22 cellular contexts compared by ENCODE assay signal in the genomic region with DNA sequence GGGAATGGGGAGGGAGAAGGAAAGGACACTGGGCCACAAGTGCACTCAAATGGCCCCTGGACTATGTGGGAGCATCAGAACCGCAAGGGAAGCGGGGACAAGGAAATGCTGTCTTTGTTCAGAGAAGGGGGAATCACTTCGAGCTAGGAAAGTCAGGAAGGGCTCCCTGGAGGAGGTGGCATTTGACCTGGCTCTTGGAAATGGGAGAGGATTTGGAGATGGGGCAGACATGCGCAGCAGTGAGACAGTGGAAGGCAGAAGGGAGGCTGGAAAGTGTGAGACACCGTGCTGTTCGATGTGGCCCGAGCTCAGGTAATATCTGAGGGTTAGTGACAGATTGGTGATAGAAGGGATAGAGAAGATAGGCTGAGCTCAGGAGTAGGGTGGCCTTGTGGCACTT. TPM values are rescaled to one million over a fixed set of nuclear protein-coding genes. Genes with fewer than 3 reads are reported as not detected.
DNase-seq lines count a peak whose midpoint lies in the region; ATAC-seq, FAIRE-seq and TF ChIP-seq lines count a peak whose summit lies in the region.
"Had no signal": no experiment of that assay in that cellular context is flagged by ENCODE, and none has a peak within 500 bp of the region (broad histone marks: within the 10 kb centered on the region; RNA-seq: fewer than 3 reads in every experiment).

No MANE protein-coding gene starts in this region.

- H3K36me3 ChIP-seq in GM23338 (ENCODE audit: insufficient read depth) = no peaks in the 10 kb centered on the region
- H3K36me3 ChIP-seq in Panc1 (ENCODE audit: control insufficient read depth, insufficient read depth, low read length) = no peaks in the 10 kb centered on the region
- H3K36me3 ChIP-seq in bronchial epithelial cell (ENCODE audit: control insufficient read depth, insufficient read depth, low read length) = no peaks in the 10 kb centered on the region
- H3K36me3 ChIP-seq in neuronal stem cell (replicated peaks in 1 of 2; ENCODE audit: control insufficient read depth in 2 of 2, insufficient read depth in 2 of 2, low read length in 2 of 2) = no peaks in the 10 kb centered on the region
- H3K36me3 ChIP-seq in SK-N-SH (replicated peaks in 1 of 2; ENCODE audit: control insufficient read depth in 1 of 2, insufficient read depth in 2 of 2, low read length in 1 of 2) = no peaks in the 10 kb centered on the region
- H3K36me3 ChIP-seq: BLaER1, MG63 had no signal

- TF ChIP-seq CTCF in GM23338 (conservative IDR thresholded peaks at IDR 0.05; ENCODE audit: low read depth in 2 of 2) (no peak), Panc1 (IDR thresholded peaks at IDR 0.05) (no peak), bronchial epithelial cell (IDR thresholded peaks at IDR 0.05; ENCODE audit: insufficient read depth, low read length, severe bottlenecking) (no peak), coronary artery (IDR thresholded peaks at IDR 0.05) (no peak), SK-N-SH (IDR thresholded peaks at IDR 0.05) (no peak)

- no peak overlapping the region for H3K4ac ChIP-seq in neuronal stem cell (ENCODE audit: low read length)

- H3K79me1 ChIP-seq in neuronal stem cell (ENCODE audit: low read depth, low read length) = peaks cover 3% of the 10 kb centered on the region

- no peak overlapping the region for H3K23ac ChIP-seq in neuronal stem cell (ENCODE audit: low read depth, low read length, poor library complexity)

- H4K8ac ChIP-seq in neuronal stem cell (ENCODE audit: low read depth, low read length) = no peak overlapping the region

- no peak for TF ChIP-seq EP300 in SK-N-SH (IDR thresholded peaks at IDR 0.05; ENCODE audit: borderline replicate concordance in 1 of 2, low read depth in 1 of 2, low read length in 1 of 2)

- FAIRE-seq in bronchial epithelial cell (lab: Jason Lieb, UNC) = peak; percentile 52
- FAIRE-seq: GM12878 had no signal

- POLR2A ChIA-PET in Panc1 (lab: Charles Lee) (no interaction called here), SK-N-SH (lab: Yijun Ruan, JAX) (no interaction called here)

- no peak overlapping the region for H2BK15ac ChIP-seq in neuronal stem cell (ENCODE audit: low read length)

- H3K9me3 ChIP-seq in Panc1 (ENCODE audit: control insufficient read depth, insufficient read depth, low read depth, low read length) (no peaks in the 10 kb centered on the region), neuronal stem cell (replicated peaks in 1 of 2; ENCODE audit: control insufficient read depth in 2 of 2, insufficient read depth in 1 of 2, low read depth in 1 of 2, low read length in 2 of 2) (no peaks in the 10 kb centered on the region), SK-N-SH (no peaks in the 10 kb centered on the region)
- H3K9me3 ChIP-seq: BLaER1 had no signal

- peak overlapping the region; percentile 97 for H2AFZ ChIP-seq in GM23338
- H2AFZ ChIP-seq in neuronal stem cell (ENCODE audit: low read length) = no peak overlapping the region
- no peak overlapping the region for H2AFZ ChIP-seq in SK-N-SH (ENCODE audit: low read depth)

- no peak overlapping the region for H3K27ac ChIP-seq in GM23338 (ENCODE audit: low read depth)
- H3K27ac ChIP-seq in Panc1 (ENCODE audit: low read length) = peak overlapping the region; percentile 65
- no peak overlapping the region for H3K27ac ChIP-seq in neuronal stem cell (replicated peaks; ENCODE audit: low read length)
- H3K27ac ChIP-seq in coronary artery = no peak overlapping the region
- H3K27ac ChIP-seq in SK-N-SH (ENCODE audit: low read depth in 2 of 2, low read length in 1 of 2) = no peak overlapping the region
- H3K27ac ChIP-seq: BLaER1 had no signal

- H3F3A ChIP-seq in GM23338 (replicated peaks; ENCODE audit: low read depth) = no peaks in the 10 kb centered on the region
- H3F3A ChIP-seq in SK-N-SH (replicated peaks; ENCODE audit: insufficient read depth) = no peaks in the 10 kb centered on the region

- no peak for DNase-seq in GM23338 (ENCODE audit: low spot score)
- no peak for DNase-seq in Panc1 (ENCODE audit: low read depth, low spot score)
- no peak for DNase-seq in bronchial epithelial cell (ENCODE audit: low read depth)
- no peak for DNase-seq in neuronal stem cell (ENCODE audit: low spot score)
- DNase-seq in coronary artery (ENCODE audit: low spot score) = no peak
- DNase-seq in NCI-H1105 treated with DMSO at 0.1 percent for 48 hours (lab: John Stamatoyannopoulos, UW) = no peak
- no peak for DNase-seq in SK-N-SH
- DNase-seq: ACHN; CD4-positive, alpha-beta memory T cell; DND-41; GOT3; MG63; NCI-H1092; NCI-H146; NCI-H2029 treated with DMSO at 0.1 percent for 48 hours; NCI-H345; OCI-M1; SW 1271 had no signal

- H3K27me3 ChIP-seq in GM23338 (ENCODE audit: insufficient read depth) (no peaks in the 10 kb centered on the region), Panc1 (ENCODE audit: control insufficient read depth, insufficient read depth, low read length) (no peaks in the 10 kb centered on the region), bronchial epithelial cell (ENCODE audit: control insufficient read depth, insufficient read depth, low read length) (no peaks in the 10 kb centered on the region), neuronal stem cell (ENCODE audit: control insufficient read depth in 3 of 3, insufficient read depth in 3 of 3, low read depth in 1 of 3, low read length in 3 of 3) (peaks cover 0 to 40% (median 11%) of the 10 kb centered on the region in 3 experiments), SK-N-SH (ENCODE audit: insufficient read depth) (no peaks in the 10 kb centered on the region)
- H3K27me3 ChIP-seq: BLaER1, MG63 had no signal

- no peak overlapping the region for H2BK5ac ChIP-seq in neuronal stem cell (ENCODE audit: low read length)

- H3K9me3 Mint-ChIP-seq in GM23338 = 0 out of 3 replicates have a peak, but pooled peaks cover 5% of the 10 kb centered on the region
- H3K9me3 Mint-ChIP-seq: CD4-positive, alpha-beta memory T cell had no signal

- WGBS in neuronal stem cell (ENCODE audit: extremely low coverage in 2 of 2, insufficient read length in 2 of 2, insufficient replicate concordance in 1 of 2), 2 donors = no CpG with 5 or more reads among the region's 7 CpGs
- WGBS in SK-N-SH (ENCODE audit: low lambda C conversion rate) = 89% methylated on average over 7 of the region's 7 CpGs

- H3K4me3 ChIP-seq in GM23338 (no peak overlapping the region), Panc1 (ENCODE audit: low read depth in 2 of 2, low read length in 2 of 2) (no peak overlapping the region), bronchial epithelial cell (ENCODE audit: low read depth, low read length) (no peak overlapping the region), neuronal stem cell (ENCODE audit: low read length in 2 of 2) (no peak overlapping the region), coronary artery (no peak overlapping the region), SK-N-SH (ENCODE audit: low read depth in 2 of 2, low read length in 1 of 2) (no peak overlapping the region)
- H3K4me3 ChIP-seq: BLaER1, GM12878, MG63 had no signal

- TF ChIP-seq RAD21 in SK-N-SH (IDR thresholded peaks at IDR 0.05; ENCODE audit: low read length) = no peak

- H2BK12ac ChIP-seq in neuronal stem cell (ENCODE audit: low read length) = no peak overlapping the region

- H3K27me3 Mint-ChIP-seq in GM23338 (ENCODE audit: insufficient read depth, low read depth, poor library complexity) = peaks cover 13% of the 10 kb centered on the region

- H3K79me2 ChIP-seq in GM23338 (replicated peaks; ENCODE audit: insufficient read depth) = no peaks in the 10 kb centered on the region
- no peaks in the 10 kb centered on the region for H3K79me2 ChIP-seq in SK-N-SH (ENCODE audit: insufficient read depth)

- peak overlapping the region; percentile 61 for H3K18ac ChIP-seq in neuronal stem cell (ENCODE audit: low read length)

- in situ Hi-C loops in Panc1 (cut with HindIII; ENCODE audit: low pct_unique_long_range_greater_than_20kb, low sequenced_read_pairs) = no loop called here

- no peaks in the 10 kb centered on the region for H4K20me1 ChIP-seq in GM23338 (replicated peaks; ENCODE audit: insufficient read depth)
- no peaks in the 10 kb centered on the region for H4K20me1 ChIP-seq in SK-N-SH (ENCODE audit: insufficient read depth)
- H4K20me1 ChIP-seq: BLaER1 had no signal

- H3K4me3 Mint-ChIP-seq in GM23338 = no peak overlapping the region
- H3K4me3 Mint-ChIP-seq: CD4-positive, alpha-beta memory T cell had no signal

- H2AK5ac ChIP-seq in neuronal stem cell (ENCODE audit: low read depth, low read length) = peak overlapping the region; percentile 9

- no peak overlapping the region for H3K9ac ChIP-seq in neuronal stem cell (ENCODE audit: low read depth, low read length, poor library complexity)
- H3K9ac ChIP-seq in SK-N-SH = no peak overlapping the region
- H3K9ac ChIP-seq: BLaER1 had no signal

- H3K9me2 ChIP-seq in GM23338 (ENCODE audit: insufficient read depth) = no peaks in the 10 kb centered on the region
- no peaks in the 10 kb centered on the region for H3K9me2 ChIP-seq in SK-N-SH

- H3K4me2 ChIP-seq in GM23338 = no peak overlapping the region
- H3K4me2 ChIP-seq in neuronal stem cell (ENCODE audit: insufficient read depth, low read length, poor library complexity, severe bottlenecking) = no peak overlapping the region
- no peak overlapping the region for H3K4me2 ChIP-seq in SK-N-SH
- H3K4me2 ChIP-seq: BLaER1 had no signal

- H3K36me3 Mint-ChIP-seq in GM23338 (ENCODE audit: low read depth) = no peaks in the 10 kb centered on the region; the same call in 2 of the 3 replicates
- H3K36me3 Mint-ChIP-seq: CD4-positive, alpha-beta memory T cell had no signal

- intact Hi-C loops in Panc1 (cut with micrococcal nuclease; ENCODE audit: unreplicated experiment) = no loop called here

- CTCF ChIA-PET in Panc1 (lab: Charles Lee) = no interaction called here
- CTCF ChIA-PET in SK-N-SH (lab: Yijun Ruan, JAX) = no interaction called here

- no peak overlapping the region for H3K14ac ChIP-seq in neuronal stem cell (ENCODE audit: low read length)

- no peak overlapping the region for H2BK120ac ChIP-seq in neuronal stem cell (ENCODE audit: low read depth, low read length)

- H3K4me1 ChIP-seq in GM23338 (ENCODE audit: insufficient read depth) = peaks cover 10% of the 10 kb centered on the region
- peaks cover 20% of the 10 kb centered on the region for H3K4me1 ChIP-seq in Panc1 (ENCODE audit: control insufficient read depth, insufficient read depth, low read length)
- H3K4me1 ChIP-seq in neuronal stem cell (ENCODE audit: control insufficient read depth in 2 of 2, insufficient read depth in 1 of 2, low read depth in 1 of 2, low read length in 2 of 2) = peaks cover 12 to 30% of the 10 kb centered on the region in 2 donors
- H3K4me1 ChIP-seq in SK-N-SH (ENCODE audit: control insufficient read depth in 1 of 2, insufficient read depth in 2 of 2, low read depth in 1 of 2, low read length in 1 of 2) = peaks cover 10 to 45% of the 10 kb centered on the region in 2 experiments; a peak in 3 of 4 replicates
- H3K4me1 ChIP-seq: BLaER1 had no signal

- H4K91ac ChIP-seq in neuronal stem cell (ENCODE audit: low read depth, low read length, poor library complexity) = no peak overlapping the region

- no peak for ATAC-seq in GM23338
- ATAC-seq in Panc1 = no peak
- ATAC-seq: GM12878, Right ventricle myocardium inferior had no signal

- peaks cover 42% of the 10 kb centered on the region for H3K4me1 Mint-ChIP-seq in GM23338
- H3K4me1 Mint-ChIP-seq: CD4-positive, alpha-beta memory T cell had no signal

- H3K27ac Mint-ChIP-seq in GM23338 = no peak overlapping the region

- BruUV-seq in Panc1 (replicated peaks; lab: Mats Ljungman, UMichigan) = no TSS peak

RNA-seq across cellular contexts. Expression of a gene that starts 25.5 kb away (rescaled TPM):
- not detected in 2 replicates for total RNA-seq in GM23338 (2014; rRNA removed; shearing (Covaris generic))
- polyA plus RNA-seq in GM23338 (2016; fragmentation: Nextera tagmentation; extraction: Ambion mirVana) = not detected in 2 replicates
- total RNA-seq in Panc1 (2021; ENCODE audit: unreplicated experiment) = 0.31 TPM
- polyA plus RNA-seq in Panc1 (2012; ENCODE audit: insufficient read length) = 0.67 TPM
- total RNA-seq in bronchial epithelial cell = not detected in 2 replicates
- polyA plus RNA-seq in neuronal stem cell (2013, experiment 1 of 2) = not detected
- not detected for polyA plus RNA-seq in neuronal stem cell (2013, experiment 2 of 2)
- polyA plus RNA-seq in SK-N-SH (2012; rRNA removed) = not detected in 2 replicates
- polyA plus RNA-seq in SK-N-SH (2012; cell fraction: cytosol; rRNA removed) = not detected in 2 replicates
- polyA plus RNA-seq in SK-N-SH (2012; cell fraction: nucleus; rRNA removed) = 0.02 and 0.04 TPM in 2 replicates
- total RNA-seq: CD4-positive, alpha-beta memory T cell; GM12878; LHCN-M2; Right ventricle myocardium inferior had no signal
- polyA plus RNA-seq: CD4-positive, alpha-beta memory T cell; GM12878 had no signal

RNA-seq across cellular contexts. Expression of a gene that starts 54.9 kb away (rescaled TPM):
- 0.24 and 1.0 TPM in 2 replicates for total RNA-seq in GM23338 (2014; rRNA removed; shearing (Covaris generic))
- polyA plus RNA-seq in GM23338 (2016; fragmentation: Nextera tagmentation; extraction: Ambion mirVana) (0.16 TPM in 1 of 2 replicates, not detected in the other), SK-N-SH (2012; rRNA removed) (2.0 and 2.9 TPM in 2 replicates)
- total RNA-seq in Panc1 (2021; ENCODE audit: unreplicated experiment) (0.23 TPM), bronchial epithelial cell (0.53 TPM in 1 of 2 replicates, not detected in the other)
- polyA plus RNA-seq in Panc1 (2012; ENCODE audit: insufficient read length) = 0.55 TPM
- 0.20 TPM for polyA plus RNA-seq in neuronal stem cell (2013, experiment 1 of 2)
- 0.19 TPM for polyA plus RNA-seq in neuronal stem cell (2013, experiment 2 of 2)
- 1.2 and 2.7 TPM in 2 replicates for polyA plus RNA-seq in SK-N-SH (2012; cell fraction: cytosol; rRNA removed)
- polyA plus RNA-seq in SK-N-SH (2012; cell fraction: nucleus; rRNA removed) = 6.3 TPM in 2 replicates
- total RNA-seq: CD4-positive, alpha-beta memory T cell; LHCN-M2 had no signal
- polyA plus RNA-seq: CD4-positive, alpha-beta memory T cell; GM12878 had no signal
